In genomic region chrX:135403374-135403773, GRCh38 we compare ENCODE assay signal across 21 cellular contexts. TPM values are rescaled to one million over a fixed set of nuclear protein-coding genes. Genes with fewer than 3 reads are reported as not detected.
DNase-seq lines count a peak whose midpoint lies in the region; ATAC-seq, FAIRE-seq and TF ChIP-seq lines count a peak whose summit lies in the region.
"Had no signal": no experiment of that assay in that cellular context is flagged by ENCODE, and none has a peak within 500 bp of the region (broad histone marks: within the 10 kb centered on the region; RNA-seq: fewer than 3 reads in every experiment).

No MANE protein-coding gene starts in this region.

- H3K27me3 Mint-ChIP-seq in activated CD4-positive, alpha-beta T cell treated with anti-CD3 and anti-CD28 coated beads for 36 hours, result no peaks in the 10 kb centered on the region
- no peaks in the 10 kb centered on the region for H3K27me3 Mint-ChIP-seq in CD4-positive, CD25-positive, alpha-beta regulatory T cell
- peaks cover 5% of the 10 kb centered on the region for H3K27me3 Mint-ChIP-seq in T-helper 2 cell treated with Interferon-gamma antibody and Interleukin-4, amounts not matched to agents 5 μg/mL and 100 μg/mL, for 36 hours (ENCODE audit: low read depth)
- no peaks in the 10 kb centered on the region for H3K27me3 Mint-ChIP-seq in astrocyte (ENCODE audit: low read depth, unreplicated experiment)

- no peak overlapping the region for H3K4me3 ChIP-seq in CD4-positive, CD25-positive, alpha-beta regulatory T cell (ENCODE audit: low read depth, low read length)
- H3K4me3 ChIP-seq in astrocyte (ENCODE audit: insufficient read depth, low read depth, low read length), result no peak overlapping the region
- no peak overlapping the region for H3K4me3 ChIP-seq in spleen
- H3K4me3 ChIP-seq in prostate gland, result no peak overlapping the region
- H3K4me3 ChIP-seq: BLaER1 had no signal

- no peaks in the 10 kb centered on the region for H3K36me3 ChIP-seq in CD4-positive, CD25-positive, alpha-beta regulatory T cell (ENCODE audit: control insufficient read depth, insufficient read depth, low read length)
- H3K36me3 ChIP-seq in astrocyte (ENCODE audit: insufficient read depth, low read length), result no peaks in the 10 kb centered on the region
- no peaks in the 10 kb centered on the region for H3K36me3 ChIP-seq in spleen
- H3K36me3 ChIP-seq in prostate gland, result no peaks in the 10 kb centered on the region
- H3K36me3 ChIP-seq: BLaER1 had no signal

- no peak overlapping the region for H3K4me3 Mint-ChIP-seq in activated CD4-positive, alpha-beta T cell treated with anti-CD3 and anti-CD28 coated beads for 36 hours
- peak overlapping the region in 1 of 4 donors; percentile 56 for H3K4me3 Mint-ChIP-seq in CD4-positive, CD25-positive, alpha-beta regulatory T cell
- H3K4me3 Mint-ChIP-seq in T-helper 2 cell treated with Interferon-gamma antibody and Interleukin-4, amounts not matched to agents 5 μg/mL and 100 μg/mL, for 36 hours, result peak overlapping the region; percentile 64
- H3K4me3 Mint-ChIP-seq in astrocyte (ENCODE audit: unreplicated experiment), result no peak overlapping the region

- intact Hi-C loops in activated CD4-positive, alpha-beta T cell treated with anti-CD3 and anti-CD28 coated beads for 36 hours (cut with DNase I, micrococcal nuclease), result no loop called here
- intact Hi-C loops in spleen (cut with DNase I; ENCODE audit: low total_unique reads), result no loop called here
- intact Hi-C loops in prostate gland (cut with DNase I), result no loop called here

- peak; percentile 93 for FAIRE-seq in astrocyte (lab: Jason Lieb, UNC)
- FAIRE-seq: G401.6, GM12892 had no signal

- no peaks in the 10 kb centered on the region for H3K27me3 ChIP-seq in CD4-positive, CD25-positive, alpha-beta regulatory T cell (ENCODE audit: control insufficient read depth, insufficient read depth, low read length)
- H3K27me3 ChIP-seq in astrocyte (ENCODE audit: insufficient read depth, low read length) (no peaks in the 10 kb centered on the region), spleen (replicated peaks in 1 of 7) (peaks cover 0 to 7% (median 0%) of the 10 kb centered on the region in 7 donors), prostate gland (replicated peaks; ENCODE audit: insufficient read depth) (no peaks in the 10 kb centered on the region)

- H3K9ac ChIP-seq in astrocyte (ENCODE audit: low read length), result no peak overlapping the region
- H3K9ac ChIP-seq: BLaER1 had no signal

- CTCF ChIA-PET in activated CD4-positive, alpha-beta T cell treated with anti-CD3 and anti-CD28 coated beads for 36 hours (lab: Charles Lee), result no interaction called here

- no peak overlapping the region for H2AFZ ChIP-seq in astrocyte (ENCODE audit: low read depth, low read length)

- no peaks in the 10 kb centered on the region for H3K4me1 ChIP-seq in CD4-positive, CD25-positive, alpha-beta regulatory T cell (ENCODE audit: control insufficient read depth, insufficient read depth, low read length, poor library complexity, severe bottlenecking)
- H3K4me1 ChIP-seq in astrocyte (ENCODE audit: insufficient read depth, low read length) (no peaks in the 10 kb centered on the region), spleen (no peaks in the 10 kb centered on the region), prostate gland (replicated peaks) (no peaks in the 10 kb centered on the region)
- H3K4me1 ChIP-seq: BLaER1 had no signal

- no peak overlapping the region for H3K27ac Mint-ChIP-seq in activated CD4-positive, alpha-beta T cell treated with anti-CD3 and anti-CD28 coated beads for 36 hours
- H3K27ac Mint-ChIP-seq in CD4-positive, CD25-positive, alpha-beta regulatory T cell, result peak overlapping the region in 2 of 3 donors; percentile 33 to 38
- H3K27ac Mint-ChIP-seq in T-helper 2 cell treated with Interferon-gamma antibody and Interleukin-4, amounts not matched to agents 5 μg/mL and 100 μg/mL, for 36 hours, result peak overlapping the region; percentile 77
- no peak overlapping the region for H3K27ac Mint-ChIP-seq in astrocyte (ENCODE audit: unreplicated experiment)

- TF ChIP-seq POLR2A in spleen (IDR thresholded peaks at IDR 0.05) (no peak), prostate gland (IDR thresholded peaks at IDR 0.05) (no peak)

- POLR2A ChIA-PET in activated CD4-positive, alpha-beta T cell treated with anti-CD3 and anti-CD28 coated beads for 36 hours (lab: Charles Lee), result interaction anchor here (0.6 kb wide), 1 partner anchor 52 kb away, joined by 4 read pairs; no protein-coding TSS in a partner anchor

- H3K4me1 Mint-ChIP-seq in activated CD4-positive, alpha-beta T cell treated with anti-CD3 and anti-CD28 coated beads for 36 hours, result peaks cover 24% of the 10 kb centered on the region
- H3K4me1 Mint-ChIP-seq in CD4-positive, CD25-positive, alpha-beta regulatory T cell, result peaks cover 0 to 18% (median 10%) of the 10 kb centered on the region in 4 donors
- H3K4me1 Mint-ChIP-seq in T-helper 2 cell treated with Interferon-gamma antibody and Interleukin-4, amounts not matched to agents 5 μg/mL and 100 μg/mL, for 36 hours (ENCODE audit: low read depth), result peaks cover 18% of the 10 kb centered on the region
- no peaks in the 10 kb centered on the region for H3K4me1 Mint-ChIP-seq in astrocyte (ENCODE audit: low read depth, unreplicated experiment)

- no peaks in the 10 kb centered on the region for H3K9me3 ChIP-seq in CD4-positive, CD25-positive, alpha-beta regulatory T cell (ENCODE audit: control insufficient read depth in 2 of 2, low read length in 2 of 2)
- H3K9me3 ChIP-seq in astrocyte (ENCODE audit: insufficient read depth, low read depth, low read length), result no peaks in the 10 kb centered on the region
- H3K9me3 ChIP-seq in spleen, result no peaks in the 10 kb centered on the region
- H3K9me3 ChIP-seq in prostate gland, result no peaks in the 10 kb centered on the region
- H3K9me3 ChIP-seq: BLaER1 had no signal

- no peaks in the 10 kb centered on the region for H4K20me1 ChIP-seq in astrocyte (ENCODE audit: insufficient read depth, low read length)
- H4K20me1 ChIP-seq: BLaER1 had no signal

- TF ChIP-seq CTCF in astrocyte (IDR thresholded peaks at IDR 0.05; ENCODE audit: insufficient read depth, low read depth, low read length) (no peak), spleen (IDR thresholded peaks at IDR 0.05 in 8 of 11, conservative IDR thresholded peaks at IDR 0.05 in 3 of 11) (no peak), prostate gland (IDR thresholded peaks at IDR 0.05) (no peak)

- no peak for DNase-seq in activated CD4-positive, alpha-beta T cell treated with anti-CD3 and anti-CD28 coated beads for 36 hours
- no peak for DNase-seq in activated CD4-positive, alpha-beta T cell treated with anti-CD3 and anti-CD28 coated beads, Interleukin-2, amount 50 U/mL, for 4 hours
- DNase-seq in CD4-positive, CD25-positive, alpha-beta regulatory T cell, result no peak
- no peak for DNase-seq in T-helper 2 cell treated with Interferon-gamma antibody and Interleukin-4, amounts not matched to agents 5 μg/mL and 100 μg/mL, for 36 hours (ENCODE audit: low spot score)
- DNase-seq in astrocyte (ENCODE audit: low read depth) (no peak), spleen (no peak), prostate gland (ENCODE audit: low spot score) (no peak)
- DNase-seq: 8988T; DMS79 treated with DMSO at 0.1 percent for 48 hours; HCEC 1CT; IMR-90; NCI-H2081 treated with DMSO at 0.1 percent for 48 hours; NCI-H2227 treated with DMSO at 0.1 percent for 48 hours; NCI-H69; NK-92 treated with Interleukin-12 subunit alpha and Interleukin-12 subunit beta, amount 100 ng/mL, for 24 hours; OCI-M1; RPMI8226 had no signal

- no peak overlapping the region for H3K4me2 ChIP-seq in astrocyte (ENCODE audit: low read length)
- H3K4me2 ChIP-seq: BLaER1 had no signal

- no peak overlapping the region for H3K27ac ChIP-seq in CD4-positive, CD25-positive, alpha-beta regulatory T cell (ENCODE audit: insufficient read depth, low read length, poor library complexity, severe bottlenecking)
- no peak overlapping the region for H3K27ac ChIP-seq in astrocyte (ENCODE audit: low read depth, low read length)
- no peak overlapping the region for H3K27ac ChIP-seq in spleen
- no peak overlapping the region for H3K27ac ChIP-seq in prostate gland
- H3K27ac ChIP-seq: BLaER1 had no signal

- no peaks in the 10 kb centered on the region for H3K36me3 Mint-ChIP-seq in activated CD4-positive, alpha-beta T cell treated with anti-CD3 and anti-CD28 coated beads for 36 hours (ENCODE audit: low read depth)
- H3K36me3 Mint-ChIP-seq in CD4-positive, CD25-positive, alpha-beta regulatory T cell, result no peaks in the 10 kb centered on the region
- no peaks in the 10 kb centered on the region for H3K36me3 Mint-ChIP-seq in T-helper 2 cell treated with Interferon-gamma antibody and Interleukin-4, amounts not matched to agents 5 μg/mL and 100 μg/mL, for 36 hours (ENCODE audit: low read depth)
- H3K36me3 Mint-ChIP-seq in astrocyte (ENCODE audit: low read depth, unreplicated experiment), result no peaks in the 10 kb centered on the region

- no peaks in the 10 kb centered on the region for H3K79me2 ChIP-seq in astrocyte (ENCODE audit: insufficient read depth, low read length)

- H3K9me3 Mint-ChIP-seq in activated CD4-positive, alpha-beta T cell treated with anti-CD3 and anti-CD28 coated beads for 36 hours (ENCODE audit: low read depth), result no peaks in the 10 kb centered on the region
- H3K9me3 Mint-ChIP-seq in CD4-positive, CD25-positive, alpha-beta regulatory T cell, result no peaks in the 10 kb centered on the region
- H3K9me3 Mint-ChIP-seq in T-helper 2 cell treated with Interferon-gamma antibody and Interleukin-4, amounts not matched to agents 5 μg/mL and 100 μg/mL, for 36 hours, result no peaks in the 10 kb centered on the region
- peaks cover 1% of the 10 kb centered on the region for H3K9me3 Mint-ChIP-seq in astrocyte (ENCODE audit: unreplicated experiment)

- peak; percentile 47 for ATAC-seq in activated CD4-positive, alpha-beta T cell treated with anti-CD3 and anti-CD28 coated beads for 36 hours
- no peak for ATAC-seq in CD4-positive, CD25-positive, alpha-beta regulatory T cell (ENCODE audit: low read depth in 2 of 2)
- ATAC-seq in HG02981 (IDR thresholded peaks at IDR 0.05; ENCODE audit: unreplicated experiment), result no peak

RNA-seq across cellular contexts. Expression of gene SMIM10L2A, which starts 18.4 kb away (rescaled TPM):
- under 1 TPM; 0.16 to 0.25 TPM for total RNA-seq in activated CD4-positive, alpha-beta T cell treated with anti-CD3 and anti-CD28 coated beads for 36 hours
- 0.42 TPM for total RNA-seq in CD4-positive, CD25-positive, alpha-beta regulatory T cell
- under 1 TPM; 0.05 to 0.39 (median 0.33) TPM for polyA plus RNA-seq in CD4-positive, CD25-positive, alpha-beta regulatory T cell
- total RNA-seq in astrocyte (0.18 and 0.48 TPM in 2 replicates), spleen (1 to 10 TPM; 1.7 to 7.7 (median 4.7) TPM), prostate gland (10 to 100 TPM in 1 of 2 donors, 1 to 10 TPM in 1; 5.0 to 14.8 TPM)
- polyA plus RNA-seq in spleen, result 1 to 10 TPM in 1 of 3 donors, under 1 TPM in 2; 0.50 to 2.5 (median 0.52) TPM

RNA-seq across cellular contexts. Expression of gene ZNF449, which starts 58.8 kb away (rescaled TPM):
- total RNA-seq in activated CD4-positive, alpha-beta T cell treated with anti-CD3 and anti-CD28 coated beads for 36 hours, result 1 to 10 TPM; 1.2 TPM
- total RNA-seq in CD4-positive, CD25-positive, alpha-beta regulatory T cell, result 2.2 TPM
- polyA plus RNA-seq in CD4-positive, CD25-positive, alpha-beta regulatory T cell, result 1 to 10 TPM in 2 of 4 donors, under 1 TPM in 2; 0.76 to 1.4 (median 1.1) TPM
- total RNA-seq in astrocyte (6.6 and 6.8 TPM in 2 replicates), spleen (10 to 100 TPM in 5 of 7 donors, 1 to 10 TPM in 2; 6.7 to 18.9 (median 10.6) TPM), prostate gland (1 to 10 TPM; 4.2 to 8.4 TPM)
- 1 to 10 TPM; 2.3 to 6.3 (median 4.2) TPM for polyA plus RNA-seq in spleen

RNA-seq across cellular contexts. Expression of gene ZNF75D, which starts 59.5 kb away (rescaled TPM):
- 1 to 10 TPM; 3.7 to 4.3 TPM for total RNA-seq in activated CD4-positive, alpha-beta T cell treated with anti-CD3 and anti-CD28 coated beads for 36 hours
- total RNA-seq in CD4-positive, CD25-positive, alpha-beta regulatory T cell, result 15.8 TPM
- 10 to 100 TPM in 1 of 4 donors, 1 to 10 TPM in 3; 9.2 to 10.6 (median 9.3) TPM for polyA plus RNA-seq in CD4-positive, CD25-positive, alpha-beta regulatory T cell
- total RNA-seq in astrocyte, result 5.2 and 5.4 TPM in 2 replicates
- 10 to 100 TPM; 12.6 to 23.1 (median 17.6) TPM for total RNA-seq in spleen
- 10 to 100 TPM in 2 of 3 donors, 1 to 10 TPM in 1; 8.4 to 12.7 (median 12.4) TPM for polyA plus RNA-seq in spleen
- total RNA-seq in prostate gland, result 10 to 100 TPM; 11.2 TPM

Comparison
In these comparisons a context has a peak if more than half of its experiments do, and no peak if none do; other contexts are left out.
1. H3K27ac Mint-ChIP-seq: peak in CD4-positive, CD25-positive, alpha-beta regulatory T cell (2 of 3) and T-helper 2 cell treated with Interferon-gamma antibody and Interleukin-4, amounts not matched to agents 5 μg/mL and 100 μg/mL, for 36 hours (single experiment); none in activated CD4-positive, alpha-beta T cell treated with anti-CD3 and anti-CD28 coated beads for 36 hours (single experiment) and astrocyte (single experiment).